ENCODE assay signal across 22 cellular contexts in the genomic region with DNA sequence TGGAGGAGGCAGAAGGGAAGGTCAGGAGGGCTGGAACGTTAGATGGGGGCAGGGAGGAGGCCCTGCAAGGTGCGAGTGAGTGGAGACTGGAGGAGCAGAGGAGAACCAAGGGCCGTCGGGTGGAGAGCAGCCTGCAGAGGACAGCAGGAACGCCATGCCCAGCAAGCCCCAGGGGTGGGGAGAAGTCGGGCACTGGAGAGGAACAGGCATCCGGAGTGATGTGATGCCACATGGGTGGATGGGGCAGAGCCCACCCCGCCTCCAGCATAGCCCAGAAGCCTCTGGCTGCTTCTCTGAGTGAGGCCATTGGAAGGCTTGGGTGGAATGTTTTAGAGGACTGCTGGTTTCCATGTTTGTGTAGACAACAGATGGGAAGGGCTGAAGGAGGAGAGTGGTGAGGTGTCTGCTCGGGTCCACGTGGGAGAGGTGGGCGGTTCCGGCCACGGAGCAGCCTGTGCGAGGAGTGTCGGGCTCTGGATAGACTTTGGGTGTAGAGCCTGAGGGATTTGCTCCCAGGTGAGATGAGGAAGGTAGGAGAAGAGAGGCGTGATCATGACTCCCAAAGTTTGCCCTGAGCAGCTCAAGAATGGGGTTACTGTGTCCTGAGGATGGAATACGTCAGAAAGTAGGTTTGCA.
"Had no signal": no experiment of that assay in that cellular context is flagged by ENCODE, and none has a peak within 500 bp of the region (broad histone marks: within the 10 kb centered on the region; RNA-seq: fewer than 3 reads in every experiment).

No MANE protein-coding gene starts in this region.

- ATAC-seq: mucosa of descending colon; psoas muscle; right cardiac atrium; stimulated activated naive CD8-positive, alpha-beta T cell treated with anti-CD3 and anti-CD28 coated beads, Interleukin-15, amount 100 ng/mL, for 72 hours had no signal

- H3K9me3 ChIP-seq: esophagus muscularis mucosa, mucosa of descending colon, psoas muscle, testis, tibial artery had no signal

- DNase-seq: dermis blood vessel endothelial cell; effector memory CD4-positive, alpha-beta T cell; foreskin melanocyte; glutamatergic neuron; heart right ventricle; hippocampal formation; left ventricle myocardium superior; mucosa of descending colon; naive B cell; nucleus accumbens; psoas muscle; right cardiac atrium; small intestine; stimulated activated CD4-positive, alpha-beta T cell treated with anti-CD3 and anti-CD28 coated beads, Interleukin-15, amount 100 ng/mL, for 24 hours; stimulated activated CD4-positive, alpha-beta T cell treated with anti-CD3 and anti-CD28 coated beads, Interleukin-2, amount 100 ng/mL, for 48 hours; stimulated activated naive CD4-positive, alpha-beta T cell; stimulated activated naive CD8-positive, alpha-beta T cell treated with anti-CD3 and anti-CD28 coated beads, Interleukin-15, amount 100 ng/mL, for 72 hours; testis had no signal

- H3K27ac ChIP-seq: coronary artery, esophagus muscularis mucosa, heart right ventricle, psoas muscle, testis, tibial artery had no signal

- H3K4me3 ChIP-seq: coronary artery, esophagus muscularis mucosa, heart right ventricle, lung, mucosa of descending colon, psoas muscle, testis, tibial artery had no signal

- H3K4me1 ChIP-seq: esophagus muscularis mucosa, heart right ventricle, psoas muscle, testis, tibial artery had no signal

- H3K27me3 ChIP-seq: esophagus muscularis mucosa, testis, tibial artery had no signal
